1 cellular context compared by ENCODE assay signal in the genomic region with DNA sequence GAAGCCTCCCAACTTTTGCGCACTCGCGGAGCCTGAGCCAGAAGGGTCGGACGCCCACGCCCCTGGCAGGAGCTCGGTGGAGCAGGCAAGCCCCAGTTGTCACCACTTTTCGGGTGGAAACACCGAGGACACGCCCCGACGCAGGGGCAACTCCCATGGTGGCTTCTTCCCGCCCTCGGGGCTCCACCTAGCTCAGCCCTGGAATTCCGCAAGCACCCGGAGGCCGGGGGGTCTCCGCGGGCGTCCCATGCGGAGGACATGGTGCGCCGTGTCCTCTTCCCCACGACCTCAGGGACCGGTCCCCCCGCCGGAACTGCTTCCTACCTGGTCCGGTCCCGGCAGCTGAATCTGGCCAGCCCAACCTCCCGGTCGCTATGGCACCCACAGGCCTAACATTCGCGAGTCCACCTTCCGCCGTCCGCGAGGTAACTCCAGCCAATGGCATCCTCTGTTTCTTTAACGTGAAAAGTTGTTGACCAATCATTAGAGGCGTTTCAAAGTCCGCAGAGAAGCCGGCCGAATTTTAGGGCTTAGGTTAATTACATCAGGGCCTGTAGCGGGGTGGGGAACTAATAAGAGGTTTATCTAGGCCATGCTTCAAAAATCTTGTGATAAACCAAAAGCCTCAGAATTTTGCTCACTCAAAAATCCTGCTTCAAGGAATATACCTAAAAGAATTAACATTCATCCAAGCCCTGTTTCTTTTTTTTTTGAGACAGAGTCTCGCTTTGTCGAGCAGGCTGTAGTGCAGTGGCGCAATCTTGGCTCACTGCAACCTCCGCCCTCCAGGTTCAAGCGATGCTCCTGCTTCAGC.
TF ChIP-seq lines count a peak whose summit lies in the region.

A gene with protein sequence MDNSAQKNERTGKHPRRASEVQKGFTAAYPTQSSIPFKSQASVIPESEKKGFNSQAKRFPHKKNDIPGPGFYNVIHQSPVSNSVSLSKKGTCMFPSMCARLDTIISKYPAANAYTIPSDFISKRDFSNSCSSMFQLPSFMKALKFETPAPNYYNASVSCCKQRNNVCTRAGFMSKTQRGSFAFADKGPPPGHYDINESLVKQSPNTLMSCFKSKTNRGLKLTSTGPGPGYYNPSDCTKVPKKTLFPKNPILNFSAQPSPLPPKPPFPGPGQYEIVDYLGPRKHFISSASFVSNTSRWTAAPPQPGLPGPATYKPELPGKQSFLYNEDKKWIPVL (minus strand): TSS at position 433 of the 814 bp plus-strand sequence. CDS start 12,394 bp downstream, outside the sequence.

TF ChIP-seq in K562, 482 proteins besides CTCF, POLR2A, EP300 and RAD21 (continued from another document and continues in another):
- TF ChIP-seq, protein P1, sequence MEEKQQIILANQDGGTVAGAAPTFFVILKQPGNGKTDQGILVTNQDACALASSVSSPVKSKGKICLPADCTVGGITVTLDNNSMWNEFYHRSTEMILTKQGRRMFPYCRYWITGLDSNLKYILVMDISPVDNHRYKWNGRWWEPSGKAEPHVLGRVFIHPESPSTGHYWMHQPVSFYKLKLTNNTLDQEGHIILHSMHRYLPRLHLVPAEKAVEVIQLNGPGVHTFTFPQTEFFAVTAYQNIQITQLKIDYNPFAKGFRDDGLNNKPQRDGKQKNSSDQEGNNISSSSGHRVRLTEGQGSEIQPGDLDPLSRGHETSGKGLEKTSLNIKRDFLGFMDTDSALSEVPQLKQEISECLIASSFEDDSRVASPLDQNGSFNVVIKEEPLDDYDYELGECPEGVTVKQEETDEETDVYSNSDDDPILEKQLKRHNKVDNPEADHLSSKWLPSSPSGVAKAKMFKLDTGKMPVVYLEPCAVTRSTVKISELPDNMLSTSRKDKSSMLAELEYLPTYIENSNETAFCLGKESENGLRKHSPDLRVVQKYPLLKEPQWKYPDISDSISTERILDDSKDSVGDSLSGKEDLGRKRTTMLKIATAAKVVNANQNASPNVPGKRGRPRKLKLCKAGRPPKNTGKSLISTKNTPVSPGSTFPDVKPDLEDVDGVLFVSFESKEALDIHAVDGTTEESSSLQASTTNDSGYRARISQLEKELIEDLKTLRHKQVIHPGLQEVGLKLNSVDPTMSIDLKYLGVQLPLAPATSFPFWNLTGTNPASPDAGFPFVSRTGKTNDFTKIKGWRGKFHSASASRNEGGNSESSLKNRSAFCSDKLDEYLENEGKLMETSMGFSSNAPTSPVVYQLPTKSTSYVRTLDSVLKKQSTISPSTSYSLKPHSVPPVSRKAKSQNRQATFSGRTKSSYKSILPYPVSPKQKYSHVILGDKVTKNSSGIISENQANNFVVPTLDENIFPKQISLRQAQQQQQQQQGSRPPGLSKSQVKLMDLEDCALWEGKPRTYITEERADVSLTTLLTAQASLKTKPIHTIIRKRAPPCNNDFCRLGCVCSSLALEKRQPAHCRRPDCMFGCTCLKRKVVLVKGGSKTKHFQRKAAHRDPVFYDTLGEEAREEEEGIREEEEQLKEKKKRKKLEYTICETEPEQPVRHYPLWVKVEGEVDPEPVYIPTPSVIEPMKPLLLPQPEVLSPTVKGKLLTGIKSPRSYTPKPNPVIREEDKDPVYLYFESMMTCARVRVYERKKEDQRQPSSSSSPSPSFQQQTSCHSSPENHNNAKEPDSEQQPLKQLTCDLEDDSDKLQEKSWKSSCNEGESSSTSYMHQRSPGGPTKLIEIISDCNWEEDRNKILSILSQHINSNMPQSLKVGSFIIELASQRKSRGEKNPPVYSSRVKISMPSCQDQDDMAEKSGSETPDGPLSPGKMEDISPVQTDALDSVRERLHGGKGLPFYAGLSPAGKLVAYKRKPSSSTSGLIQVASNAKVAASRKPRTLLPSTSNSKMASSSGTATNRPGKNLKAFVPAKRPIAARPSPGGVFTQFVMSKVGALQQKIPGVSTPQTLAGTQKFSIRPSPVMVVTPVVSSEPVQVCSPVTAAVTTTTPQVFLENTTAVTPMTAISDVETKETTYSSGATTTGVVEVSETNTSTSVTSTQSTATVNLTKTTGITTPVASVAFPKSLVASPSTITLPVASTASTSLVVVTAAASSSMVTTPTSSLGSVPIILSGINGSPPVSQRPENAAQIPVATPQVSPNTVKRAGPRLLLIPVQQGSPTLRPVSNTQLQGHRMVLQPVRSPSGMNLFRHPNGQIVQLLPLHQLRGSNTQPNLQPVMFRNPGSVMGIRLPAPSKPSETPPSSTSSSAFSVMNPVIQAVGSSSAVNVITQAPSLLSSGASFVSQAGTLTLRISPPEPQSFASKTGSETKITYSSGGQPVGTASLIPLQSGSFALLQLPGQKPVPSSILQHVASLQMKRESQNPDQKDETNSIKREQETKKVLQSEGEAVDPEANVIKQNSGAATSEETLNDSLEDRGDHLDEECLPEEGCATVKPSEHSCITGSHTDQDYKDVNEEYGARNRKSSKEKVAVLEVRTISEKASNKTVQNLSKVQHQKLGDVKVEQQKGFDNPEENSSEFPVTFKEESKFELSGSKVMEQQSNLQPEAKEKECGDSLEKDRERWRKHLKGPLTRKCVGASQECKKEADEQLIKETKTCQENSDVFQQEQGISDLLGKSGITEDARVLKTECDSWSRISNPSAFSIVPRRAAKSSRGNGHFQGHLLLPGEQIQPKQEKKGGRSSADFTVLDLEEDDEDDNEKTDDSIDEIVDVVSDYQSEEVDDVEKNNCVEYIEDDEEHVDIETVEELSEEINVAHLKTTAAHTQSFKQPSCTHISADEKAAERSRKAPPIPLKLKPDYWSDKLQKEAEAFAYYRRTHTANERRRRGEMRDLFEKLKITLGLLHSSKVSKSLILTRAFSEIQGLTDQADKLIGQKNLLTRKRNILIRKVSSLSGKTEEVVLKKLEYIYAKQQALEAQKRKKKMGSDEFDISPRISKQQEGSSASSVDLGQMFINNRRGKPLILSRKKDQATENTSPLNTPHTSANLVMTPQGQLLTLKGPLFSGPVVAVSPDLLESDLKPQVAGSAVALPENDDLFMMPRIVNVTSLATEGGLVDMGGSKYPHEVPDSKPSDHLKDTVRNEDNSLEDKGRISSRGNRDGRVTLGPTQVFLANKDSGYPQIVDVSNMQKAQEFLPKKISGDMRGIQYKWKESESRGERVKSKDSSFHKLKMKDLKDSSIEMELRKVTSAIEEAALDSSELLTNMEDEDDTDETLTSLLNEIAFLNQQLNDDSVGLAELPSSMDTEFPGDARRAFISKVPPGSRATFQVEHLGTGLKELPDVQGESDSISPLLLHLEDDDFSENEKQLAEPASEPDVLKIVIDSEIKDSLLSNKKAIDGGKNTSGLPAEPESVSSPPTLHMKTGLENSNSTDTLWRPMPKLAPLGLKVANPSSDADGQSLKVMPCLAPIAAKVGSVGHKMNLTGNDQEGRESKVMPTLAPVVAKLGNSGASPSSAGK (IDR thresholded peaks at IDR 0.05): peak; percentile 30; the same call in 1 of the 2 replicates
- TF ChIP-seq LCOR (CRISPR knock-in tag; IDR thresholded peaks at IDR 0.05): peak; percentile 89
- no peak; the same call in 1 of the 2 replicates for TF ChIP-seq TOE1 (IDR thresholded peaks at IDR 0.05; ENCODE audit: borderline replicate concordance)
- 0 out of 2 replicates have a peak, but pooled peaks have one; percentile 26 for TF ChIP-seq TOE1 (CRISPR knock-in tag; IDR thresholded peaks at IDR 0.05; ENCODE audit: borderline replicate concordance, low read depth)
- peak; percentile 71 for TF ChIP-seq PHF20 (IDR thresholded peaks at IDR 0.05; ENCODE audit: partially characterized antibody)
- peak; percentile 28 to 42; a peak in 1 of 4 replicates for TF ChIP-seq KDM1A (IDR thresholded peaks at IDR 0.05)
- TF ChIP-seq CSDE1 (IDR thresholded peaks at IDR 0.05): peak in 1 of 2 experiments; percentile 78; a peak in 2 of 4 replicates
- peak; percentile 33; the same call in 1 of the 2 replicates for TF ChIP-seq SOX6 (IDR thresholded peaks at IDR 0.05)
- peak; percentile 61; the same call in 1 of the 2 replicates for TF ChIP-seq SRSF1 (IDR thresholded peaks at IDR 0.05; ENCODE audit: low read depth, low read length)
- peak; percentile 51 for TF ChIP-seq KDM5B (IDR thresholded peaks at IDR 0.05; ENCODE audit: insufficient replicate concordance, low read depth, low read length)
- TF ChIP-seq TCF3 (CRISPR knock-in tag; IDR thresholded peaks at IDR 0.05): no peak
- TF ChIP-seq, protein P2, sequence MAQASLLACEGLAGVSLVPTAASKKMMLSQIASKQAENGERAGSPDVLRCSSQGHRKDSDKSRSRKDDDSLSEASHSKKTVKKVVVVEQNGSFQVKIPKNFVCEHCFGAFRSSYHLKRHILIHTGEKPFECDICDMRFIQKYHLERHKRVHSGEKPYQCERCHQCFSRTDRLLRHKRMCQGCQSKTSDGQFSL (CRISPR knock-in tag; IDR thresholded peaks at IDR 0.05): no peak
- TF ChIP-seq, protein P2 (tag; IDR thresholded peaks at IDR 0.05): peak in 1 of 2 experiments; percentile 32; a peak in 1 of 4 replicates
- peak in 1 of 3 experiments; percentile 79; a peak in 2 of 6 replicates for TF ChIP-seq ZBTB11 (CRISPR knock-in tag; IDR thresholded peaks at IDR 0.05)
- 0 out of 2 replicates have a peak, but pooled peaks have one; percentile 35 for TF ChIP-seq KAT7 (CRISPR knock-in tag; IDR thresholded peaks at IDR 0.05; ENCODE audit: borderline replicate concordance)
- TF ChIP-seq ZNF280B (CRISPR knock-in tag; IDR thresholded peaks at IDR 0.05): no peak
- peak; percentile 97 for TF ChIP-seq ETV1 (tag; conservative IDR thresholded peaks at IDR 0.05; ENCODE audit: low read depth)
- TF ChIP-seq, protein P3, sequence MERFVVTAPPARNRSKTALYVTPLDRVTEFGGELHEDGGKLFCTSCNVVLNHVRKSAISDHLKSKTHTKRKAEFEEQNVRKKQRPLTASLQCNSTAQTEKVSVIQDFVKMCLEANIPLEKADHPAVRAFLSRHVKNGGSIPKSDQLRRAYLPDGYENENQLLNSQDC (CRISPR knock-in tag; IDR thresholded peaks at IDR 0.05): 0 out of 2 replicates have a peak, but pooled peaks have one; percentile 3
- TF ChIP-seq MLLT1 (IDR thresholded peaks at IDR 0.05): peak in 1 of 2 experiments; percentile 60; a peak in 2 of 4 replicates
- TF ChIP-seq ZFX (CRISPR knock-in tag; IDR thresholded peaks at IDR 0.05): peak; percentile 90
- peak; percentile 45 for TF ChIP-seq HCFC1 (IDR thresholded peaks at IDR 0.05; ENCODE audit: low read depth, low read length)
- 0 out of 2 replicates have a peak, but pooled peaks have one; percentile 86 for TF ChIP-seq MBD1 (CRISPR knock-in tag; IDR thresholded peaks at IDR 0.05)
- TF ChIP-seq ZNF511 (CRISPR knock-in tag; IDR thresholded peaks at IDR 0.05): 0 out of 2 replicates have a peak, but pooled peaks have one; percentile 82
